In the genomic region with DNA sequence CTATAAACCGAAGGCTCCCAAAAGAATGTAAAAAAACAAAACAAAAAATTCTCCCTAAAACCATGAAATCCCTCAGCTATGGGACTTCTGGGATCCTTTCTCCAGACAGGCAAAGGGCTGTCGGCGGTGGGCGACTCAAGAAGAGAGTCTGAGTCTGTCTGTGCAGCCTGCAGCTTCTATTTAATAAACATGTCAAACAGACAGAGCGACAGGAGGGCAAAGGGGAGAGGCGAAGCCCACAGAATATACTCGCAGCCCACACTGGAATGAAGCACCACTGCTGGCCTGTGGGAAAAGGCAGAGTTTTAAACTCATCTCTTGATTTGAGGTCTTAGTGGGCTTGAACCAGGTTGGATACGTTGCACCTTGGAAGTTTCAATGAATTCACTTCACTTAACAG, we compare ENCODE assay signal across 1 cellular context.
TF ChIP-seq lines count a peak whose summit lies in the region.

No MANE protein-coding gene starts in this region.

TF ChIP-seq in IMR-90, 13 proteins besides CTCF, POLR2A, EP300 and RAD21 (continued from another document):
- TF ChIP-seq, protein P1, sequence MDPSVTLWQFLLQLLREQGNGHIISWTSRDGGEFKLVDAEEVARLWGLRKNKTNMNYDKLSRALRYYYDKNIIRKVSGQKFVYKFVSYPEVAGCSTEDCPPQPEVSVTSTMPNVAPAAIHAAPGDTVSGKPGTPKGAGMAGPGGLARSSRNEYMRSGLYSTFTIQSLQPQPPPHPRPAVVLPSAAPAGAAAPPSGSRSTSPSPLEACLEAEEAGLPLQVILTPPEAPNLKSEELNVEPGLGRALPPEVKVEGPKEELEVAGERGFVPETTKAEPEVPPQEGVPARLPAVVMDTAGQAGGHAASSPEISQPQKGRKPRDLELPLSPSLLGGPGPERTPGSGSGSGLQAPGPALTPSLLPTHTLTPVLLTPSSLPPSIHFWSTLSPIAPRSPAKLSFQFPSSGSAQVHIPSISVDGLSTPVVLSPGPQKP (IDR thresholded peaks at IDR 0.05; ENCODE audit: borderline replicate concordance, low read depth, low read length), result no peak
- TF ChIP-seq RFX5 (IDR thresholded peaks at IDR 0.05; ENCODE audit: low read depth, low read length) (no peak), BHLHE40 (IDR thresholded peaks at IDR 0.05; ENCODE audit: low read depth, low read length) (no peak), FOS (IDR thresholded peaks at IDR 0.05; ENCODE audit: low read depth, low read length) (no peak), MAFK (IDR thresholded peaks at IDR 0.05; ENCODE audit: low read depth, low read length) (no peak), MAZ (IDR thresholded peaks at IDR 0.05; ENCODE audit: borderline replicate concordance, low read depth, low read length) (no peak), RCOR1 (IDR thresholded peaks at IDR 0.05; ENCODE audit: insufficient replicate concordance, low read length) (no peak)
TF ChIP-seq in IMR-90: peak in this region for 0.
